ENCODE assay signal across 22 cellular contexts in genomic region chr9:34211395-34211794, GRCh38. TPM values are rescaled to one million over a fixed set of nuclear protein-coding genes. Genes with fewer than 3 reads are reported as not detected.
DNase-seq lines count a peak whose midpoint lies in the region; ATAC-seq, FAIRE-seq and TF ChIP-seq lines count a peak whose summit lies in the region.
"Had no signal": no experiment of that assay in that cellular context is flagged by ENCODE, and none has a peak within 500 bp of the region (broad histone marks: within the 10 kb centered on the region; RNA-seq: fewer than 3 reads in every experiment).

No MANE protein-coding gene starts in this region.

- H3K9ac ChIP-seq in GM12878 (ENCODE audit: control insufficient read depth, insufficient read depth, low read length) (no peak overlapping the region), PC-3 (ENCODE audit: low read length) (no peak overlapping the region)
- H3K9ac ChIP-seq: BLaER1 treated with 17β-estradiol and CSF1 and Interleukin-3, amounts not matched to agents 10 nM and 100 nM had no signal

- no peak for TF ChIP-seq EP300 in GM12878 (IDR thresholded peaks at IDR 0.05; ENCODE audit: borderline replicate concordance in 1 of 2, control insufficient read depth in 1 of 2, low read depth in 2 of 2, low read length in 2 of 2)

- 45% methylated on average over 1 of the region's 1 CpG for WGBS in GM12878 (ENCODE audit: insufficient coverage, insufficient replicate concordance, low lambda C conversion rate, missing lambda C conversion rate)

- RAD21 ChIA-PET in GM12878 (lab: Charles Lee; ENCODE audit: unreplicated experiment) = interaction anchor here (1.2 kb wide), 1 partner anchor 33 kb away, joined by 3 read pairs; the partner anchor contains the start of gene UBAP1

- TF ChIP-seq CTCF in GM12878 (IDR thresholded peaks at IDR 0.05 in 2 of 3, conservative IDR thresholded peaks at IDR 0.05 in 1 of 3; ENCODE audit: control insufficient read depth in 2 of 3, extremely low read depth in 1 of 3, insufficient read depth in 1 of 3, low read depth in 3 of 3, low read length in 3 of 3) (no peak), PC-3 (conservative IDR thresholded peaks at IDR 0.05; ENCODE audit: low read depth, low read length) (no peak)

- peaks cover 22% of the 10 kb centered on the region for H3K79me2 ChIP-seq in GM12878 (ENCODE audit: control insufficient read depth, insufficient read depth, low read length)
- peaks cover 49% of the 10 kb centered on the region for H3K79me2 ChIP-seq in PC-3 (ENCODE audit: low read length)

- in situ Hi-C loops in GM12878 (cut with MboI) = no loop called here

- POLR2A ChIA-PET in GM12878 (lab: Charles Lee) (interaction anchor here (1.6 kb wide), 2 partner anchors 11 to 24 kb away, joined by 3 to 5 read pairs; no protein-coding TSS in a partner anchor), PC-3 (lab: Charles Lee; ENCODE audit: unreplicated experiment) (no interaction called here)

- no peak for TF ChIP-seq RAD21 in GM12878 (IDR thresholded peaks at IDR 0.05; ENCODE audit: insufficient read depth, low read depth, low read length)

- ATAC-seq in HG03095 (IDR thresholded peaks at IDR 0.05; ENCODE audit: unreplicated experiment) (peak; percentile 57), GM12878 (peak; percentile 82), HG03354 (IDR thresholded peaks at IDR 0.05; ENCODE audit: poor library complexity, severe bottlenecking, unreplicated experiment) (no peak), HG03039 (IDR thresholded peaks at IDR 0.05; ENCODE audit: unreplicated experiment) (no peak), PC-3 (no peak)
- ATAC-seq: SK-N-SH treated with all-trans-retinoic acid at 6 μM for 48 hours had no signal

- H3K9me2 ChIP-seq in PC-3 (replicated peaks; ENCODE audit: low read length) = no peaks in the 10 kb centered on the region

- H2AFZ ChIP-seq in GM12878 (ENCODE audit: control insufficient read depth, low read depth, low read length) (no peak overlapping the region), PC-3 (ENCODE audit: low read length) (no peak overlapping the region)

- peaks cover 5% of the 10 kb centered on the region for H3K4me1 ChIP-seq in GM12878 (ENCODE audit: control insufficient read depth, insufficient read depth, low read length)
- H3K4me1 ChIP-seq in PC-3 (ENCODE audit: insufficient read depth, low read length) = no peaks in the 10 kb centered on the region

- H3K27ac ChIP-seq in GM12878 (ENCODE audit: control insufficient read depth, insufficient read depth) (no peak overlapping the region), substantia nigra (ENCODE audit: low read depth, low read length, poor library complexity, severe bottlenecking) (no peak overlapping the region), PC-3 (ENCODE audit: low read length) (no peak overlapping the region)
- H3K27ac ChIP-seq: BLaER1 treated with 17β-estradiol and CSF1 and Interleukin-3, amounts not matched to agents 10 nM and 100 nM had no signal

- no peak for TF ChIP-seq POLR2A in GM12878 (IDR thresholded peaks at IDR 0.05; ENCODE audit: low read depth, low read length)

- SMC1A ChIA-PET in GM12878 (lab: Charles Lee; ENCODE audit: uncharacterized antibody, unreplicated experiment) = interaction anchor here (0.9 to 2.2 kb wide), 3 partner anchors 11 to 21 kb away, joined by 3 to 12 read pairs (median 6); no protein-coding TSS in a partner anchor

- H3K36me3 ChIP-seq in GM12878 (ENCODE audit: control insufficient read depth in 2 of 2, insufficient read depth in 2 of 2, low read length in 1 of 2) = no peaks in the 10 kb centered on the region
- no peaks in the 10 kb centered on the region for H3K36me3 ChIP-seq in PC-3 (ENCODE audit: low read depth, low read length)

- H3K9me3 ChIP-seq in GM12878 (replicated peaks; ENCODE audit: control insufficient read depth, insufficient read depth, low read length) (no peaks in the 10 kb centered on the region), PC-3 (ENCODE audit: low read length) (no peaks in the 10 kb centered on the region)

- DNase-seq in NOMO-1 treated with DMSO at 0.1 percent for 48 hours (lab: John Stamatoyannopoulos, UW; ENCODE audit: unreplicated experiment) = peak; percentile 22
- no peak for DNase-seq in NOMO-1 treated with dmso at 0.1 percent for 144 hours (lab: John Stamatoyannopoulos, UW; ENCODE audit: unreplicated experiment)
- DNase-seq in GM12878 (ENCODE audit: low read depth, low spot score) = no peak
- DNase-seq in substantia nigra (lab: John Stamatoyannopoulos, UW) = no peak
- no peak for DNase-seq in PC-3
- DNase-seq: DMS79 treated with DMSO at 0.1 percent for 48 hours, HFFc6, IMR-90, Kasumi-1, MV-4-11, NCI-H1417 treated with DMSO at 0.1 percent for 48 hours, NCI-H2029, NCI-H2171 treated with DMSO at 0.1 percent for 48 hours, NCI-H510A, SHP77, T-helper 2 cell had no signal

- CTCF ChIA-PET in GM12878 (lab: Yijun Ruan, JAX) (interaction anchor here (0.9 to 2.2 kb wide), 3 partner anchors 25 to 43 kb away, joined by 3 to 5 read pairs (median 5); no protein-coding TSS in a partner anchor), PC-3 (lab: Charles Lee) (no interaction called here)

- peak overlapping the region; percentile 7; the same call in 1 of the 2 replicates for H3K4me2 ChIP-seq in GM12878 (ENCODE audit: control insufficient read depth, insufficient read depth)
- no peak overlapping the region for H3K4me2 ChIP-seq in PC-3 (ENCODE audit: low read length)

- no TSS peak for BruUV-seq in GM12878 (replicated peaks; lab: Mats Ljungman, UMichigan)
- BruUV-seq in PC-3 (replicated peaks; lab: Mats Ljungman, UMichigan) = no TSS peak

- H4K20me1 ChIP-seq in GM12878 (ENCODE audit: control insufficient read depth, insufficient read depth) (no peaks in the 10 kb centered on the region), PC-3 (ENCODE audit: low read length) (no peaks in the 10 kb centered on the region)

- intact Hi-C loops in GM12878 (cut with micrococcal nuclease; ENCODE audit: unreplicated experiment) (no loop called here), PC-3 (cut with micrococcal nuclease) (no loop called here)

- H3K4me3 ChIP-seq in GM12878 = no peak overlapping the region
- H3K4me3 ChIP-seq in PC-3 (ENCODE audit: low read length) = no peak overlapping the region
- H3K4me3 ChIP-seq: BLaER1 treated with 17β-estradiol and CSF1 and Interleukin-3, amounts not matched to agents 10 nM and 100 nM had no signal

- no peaks in the 10 kb centered on the region for H3F3A ChIP-seq in PC-3 (ENCODE audit: low read length, unreplicated experiment)

- H3K27me3 ChIP-seq in GM12878 (replicated peaks in 1 of 2; ENCODE audit: control insufficient read depth in 2 of 2, insufficient read depth in 2 of 2, low read length in 1 of 2) = no peaks in the 10 kb centered on the region
- no peaks in the 10 kb centered on the region for H3K27me3 ChIP-seq in PC-3 (ENCODE audit: low read length)
- H3K27me3 ChIP-seq: BLaER1 treated with 17β-estradiol and CSF1 and Interleukin-3, amounts not matched to agents 10 nM and 100 nM had no signal

- peak; percentile 74 for FAIRE-seq in GM12878 (lab: Jason Lieb, UNC)
- FAIRE-seq: G401.6 had no signal

TF ChIP-seq in GM12878, 131 proteins besides CTCF, POLR2A, EP300 and RAD21:
- TF ChIP-seq FOXK2 (IDR thresholded peaks at IDR 0.05) (no peak), SPI1 (IDR thresholded peaks at IDR 0.05; ENCODE audit: borderline replicate concordance, insufficient read depth, low read depth, low read length) (peak; percentile 65), ZBTB33 (IDR thresholded peaks at IDR 0.05) (no peak)

RNA-seq across cellular contexts. Expression of gene UBAP1, which starts 32.6 kb away (rescaled TPM):
- total RNA-seq in GM12878 (2013; cell fraction: nucleolus; rRNA removed) = 15.8 and 18.4 TPM in 2 replicates
- total RNA-seq in GM12878 (2014; rRNA removed) = 19.2 and 21.9 TPM in 2 replicates
- 22.7 and 23.7 TPM in 2 replicates for total RNA-seq in GM12878 (2014; rRNA removed; fragmentation: Illumina TruSeq; extraction: Trizol)
- 24.0 and 26.8 TPM in 2 replicates for total RNA-seq in GM12878 (2021)
- polyA plus RNA-seq in GM12878 (2011; ENCODE audit: low read depth) = 27.3 TPM
- 41.8 and 47.9 TPM in 2 replicates for polyA plus RNA-seq in GM12878 (2011; rRNA removed)
- polyA plus RNA-seq in GM12878 (2011; cell fraction: cytosol; rRNA removed) = 41.0 and 45.1 TPM in 2 replicates
- 16.8 and 18.6 TPM in 2 replicates for polyA plus RNA-seq in GM12878 (2011; cell fraction: nucleus; rRNA removed)
- polyA plus RNA-seq in GM12878 (2012) = 25.0 and 25.8 TPM in 2 replicates
- 38.0 and 40.1 TPM in 2 replicates for polyA plus RNA-seq in GM12878 (2014; fragmentation: Illumina TruSeq; extraction: Trizol)
- polyA plus RNA-seq in GM12878 (2014; fragmentation: Nextera tagmentation; extraction: Ambion mirVana) = 1 to 10 TPM; 2.1 to 2.9 TPM
- 27.6 and 27.7 TPM in 2 replicates for polyA plus RNA-seq in GM12878 (2014; rRNA removed)
- 10 to 100 TPM; 30.5 to 33.4 TPM for polyA plus RNA-seq in GM12878 (2016; fragmentation: Nextera tagmentation; extraction: Ambion mirVana)
- 41.7 and 44.5 TPM in 2 replicates for polyA minus RNA-seq in GM12878 (2011; rRNA and poly(A)+ RNA removed)
- 15.6 and 18.8 TPM in 2 replicates for polyA minus RNA-seq in GM12878 (2011; cell fraction: cytosol; rRNA and poly(A)+ RNA removed)
- 6.0 and 8.5 TPM in 2 replicates for polyA minus RNA-seq in GM12878 (2011; cell fraction: nucleus; rRNA and poly(A)+ RNA removed)
- 15.2 and 16.5 TPM in 2 replicates for total RNA-seq in PC-3 (2014; rRNA removed)

Comparison
In these comparisons a context has a peak if more than half of its experiments do, and no peak if none do; other contexts are left out.
1. ATAC-seq: peak in HG03095 (single experiment) and GM12878 (single experiment); none in HG03354 (single experiment), HG03039 (single experiment) and PC-3 (single experiment).